ENCODE assay signal across 8 cellular contexts in the genomic region with DNA sequence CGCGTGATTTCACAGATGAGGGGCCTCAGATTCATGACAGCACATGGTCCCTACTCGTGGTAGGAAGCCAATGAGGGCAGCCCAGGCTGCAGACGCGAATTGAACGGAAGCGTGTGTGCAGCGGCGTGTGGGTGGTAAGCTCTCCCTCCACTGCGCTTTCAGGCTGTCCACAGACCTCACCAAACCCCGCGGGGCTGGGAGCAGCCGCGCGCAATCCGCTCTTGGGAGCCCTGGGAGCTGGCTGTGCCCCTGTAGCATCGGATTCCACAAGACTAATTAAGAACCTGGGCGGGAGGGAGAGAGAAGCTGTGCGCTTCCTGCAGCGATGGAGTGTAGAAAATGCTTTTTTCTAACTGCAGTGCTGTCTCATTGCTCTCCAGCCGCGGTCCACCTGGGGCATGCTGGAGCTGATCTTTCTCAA.
DNase-seq lines count a peak whose midpoint lies in the region; ATAC-seq, FAIRE-seq and TF ChIP-seq lines count a peak whose summit lies in the region.
"Had no signal": no experiment of that assay in that cellular context is flagged by ENCODE, and none has a peak within 500 bp of the region (broad histone marks: within the 10 kb centered on the region; RNA-seq: fewer than 3 reads in every experiment).

No MANE protein-coding gene starts in this region.

- FAIRE-seq in GM12892 (lab: Jason Lieb, UNC), result no peak

- H3K4me3 ChIP-seq in psoas muscle, result peak overlapping the region; percentile 8
- H3K4me3 ChIP-seq: lung had no signal

- H3K27ac ChIP-seq in psoas muscle, result no peak overlapping the region

- H3K27ac Mint-ChIP-seq in WTC11, result no peak overlapping the region

- CTCF ChIA-PET in WTC11 (lab: Charles Lee), result interaction anchor here (0.9 kb wide), 1 partner anchor 127 kb away, joined by 3 read pairs; no protein-coding TSS in a partner anchor

- peaks cover 7% of the 10 kb centered on the region for H3K9me3 Mint-ChIP-seq in WTC11

- POLR2A ChIA-PET in WTC11 (lab: Charles Lee), result interaction anchor here (1.0 to 1.3 kb wide), 2 partner anchors 133 to 135 kb away, joined by 3 to 5 read pairs; a partner anchor contains a TSS

- peaks cover 25% of the 10 kb centered on the region for H3K27me3 Mint-ChIP-seq in WTC11 (ENCODE audit: low read depth)

- H3K4me1 ChIP-seq in psoas muscle, result no peaks in the 10 kb centered on the region

- in situ Hi-C loops in GM13977 (cut with MboI; ENCODE audit: low pct_unique_long_range_greater_than_20kb, low sequenced_read_pairs, unreplicated experiment), result no loop called here

- H3K36me3 Mint-ChIP-seq in WTC11, result 0 out of 2 replicates have a peak, but pooled peaks cover 2% of the 10 kb centered on the region

- TF ChIP-seq CTCF in GM13977 (IDR thresholded peaks at IDR 0.05; ENCODE audit: extremely low read depth, insufficient read depth, missing control alignments) (no peak), WTC11 (IDR thresholded peaks at IDR 0.05) (no peak), psoas muscle (IDR thresholded peaks at IDR 0.05) (no peak)

- TF ChIP-seq POLR2A in GM12892 (IDR thresholded peaks at IDR 0.05; ENCODE audit: low read depth, low read length), result no peak

- H3K9me3 ChIP-seq in psoas muscle, result no peaks in the 10 kb centered on the region

- H3K4me1 Mint-ChIP-seq in WTC11, result peaks cover 19% of the 10 kb centered on the region

- peak overlapping the region; percentile 50 for H3K4me3 Mint-ChIP-seq in WTC11

- WGBS in psoas muscle, 3 donors, result 14 to 17% (median 16%) methylated on average over 22 of the region's 22 CpGs

- no peaks in the 10 kb centered on the region for H3K36me3 ChIP-seq in psoas muscle (ENCODE audit: insufficient read depth in 1 of 2, low read depth in 1 of 2)

- ATAC-seq in WTC11, result peak; percentile 78
- ATAC-seq in left cardiac atrium, result peak; percentile 44 to 86
- no peak for ATAC-seq in psoas muscle

- peaks cover 0 to 8% (median 3%) of the 10 kb centered on the region in 3 donors for H3K27me3 ChIP-seq in psoas muscle (ENCODE audit: insufficient read depth in 3 of 3, low read length in 2 of 3)

- intact Hi-C loops in left cardiac atrium (cut with DNase I) (no loop called here), psoas muscle (cut with DNase I) (no loop called here)

- DNase-seq in GM13977 (ENCODE audit: low spot score), result peak; percentile 21
- peak; percentile 26 for DNase-seq in WTC11 (ENCODE audit: low spot score)
- DNase-seq in left cardiac atrium, result no peak
- no peak for DNase-seq in psoas muscle
- DNase-seq in AG08395 (ENCODE audit: low spot score), result no peak
- no peak for DNase-seq in NCI-H774 (lab: John Stamatoyannopoulos, UW)
- no peak for DNase-seq in GM12892 (ENCODE audit: insufficient read length)

TF ChIP-seq in WTC11, 78 proteins besides CTCF, POLR2A, EP300 and RAD21:
- TF ChIP-seq, protein P1, sequence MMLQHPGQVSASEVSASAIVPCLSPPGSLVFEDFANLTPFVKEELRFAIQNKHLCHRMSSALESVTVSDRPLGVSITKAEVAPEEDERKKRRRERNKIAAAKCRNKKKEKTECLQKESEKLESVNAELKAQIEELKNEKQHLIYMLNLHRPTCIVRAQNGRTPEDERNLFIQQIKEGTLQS (CRISPR knock-in tag; conservative IDR thresholded peaks at IDR 0.05), result no peak
- TF ChIP-seq SOX15 (CRISPR knock-in tag; IDR thresholded peaks at IDR 0.05) (no peak), KAT7 (CRISPR knock-in tag; IDR thresholded peaks at IDR 0.05; ENCODE audit: borderline replicate concordance) (no peak), NR2C2 (CRISPR knock-in tag; IDR thresholded peaks at IDR 0.05) (no peak), FOXK1 (CRISPR knock-in tag; IDR thresholded peaks at IDR 0.05) (no peak)
- TF ChIP-seq, protein P2, sequence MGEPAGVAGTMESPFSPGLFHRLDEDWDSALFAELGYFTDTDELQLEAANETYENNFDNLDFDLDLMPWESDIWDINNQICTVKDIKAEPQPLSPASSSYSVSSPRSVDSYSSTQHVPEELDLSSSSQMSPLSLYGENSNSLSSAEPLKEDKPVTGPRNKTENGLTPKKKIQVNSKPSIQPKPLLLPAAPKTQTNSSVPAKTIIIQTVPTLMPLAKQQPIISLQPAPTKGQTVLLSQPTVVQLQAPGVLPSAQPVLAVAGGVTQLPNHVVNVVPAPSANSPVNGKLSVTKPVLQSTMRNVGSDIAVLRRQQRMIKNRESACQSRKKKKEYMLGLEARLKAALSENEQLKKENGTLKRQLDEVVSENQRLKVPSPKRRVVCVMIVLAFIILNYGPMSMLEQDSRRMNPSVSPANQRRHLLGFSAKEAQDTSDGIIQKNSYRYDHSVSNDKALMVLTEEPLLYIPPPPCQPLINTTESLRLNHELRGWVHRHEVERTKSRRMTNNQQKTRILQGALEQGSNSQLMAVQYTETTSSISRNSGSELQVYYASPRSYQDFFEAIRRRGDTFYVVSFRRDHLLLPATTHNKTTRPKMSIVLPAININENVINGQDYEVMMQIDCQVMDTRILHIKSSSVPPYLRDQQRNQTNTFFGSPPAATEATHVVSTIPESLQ (CRISPR knock-in tag; IDR thresholded peaks at IDR 0.05), result no peak
- TF ChIP-seq, protein P3, sequence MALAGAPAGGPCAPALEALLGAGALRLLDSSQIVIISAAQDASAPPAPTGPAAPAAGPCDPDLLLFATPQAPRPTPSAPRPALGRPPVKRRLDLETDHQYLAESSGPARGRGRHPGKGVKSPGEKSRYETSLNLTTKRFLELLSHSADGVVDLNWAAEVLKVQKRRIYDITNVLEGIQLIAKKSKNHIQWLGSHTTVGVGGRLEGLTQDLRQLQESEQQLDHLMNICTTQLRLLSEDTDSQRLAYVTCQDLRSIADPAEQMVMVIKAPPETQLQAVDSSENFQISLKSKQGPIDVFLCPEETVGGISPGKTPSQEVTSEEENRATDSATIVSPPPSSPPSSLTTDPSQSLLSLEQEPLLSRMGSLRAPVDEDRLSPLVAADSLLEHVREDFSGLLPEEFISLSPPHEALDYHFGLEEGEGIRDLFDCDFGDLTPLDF (CRISPR knock-in tag; IDR thresholded peaks at IDR 0.05), result no peak
- TF ChIP-seq, protein P4, sequence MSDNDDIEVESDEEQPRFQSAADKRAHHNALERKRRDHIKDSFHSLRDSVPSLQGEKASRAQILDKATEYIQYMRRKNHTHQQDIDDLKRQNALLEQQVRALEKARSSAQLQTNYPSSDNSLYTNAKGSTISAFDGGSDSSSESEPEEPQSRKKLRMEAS (CRISPR knock-in tag; IDR thresholded peaks at IDR 0.05), result peak; percentile 46; the same call in 1 of the 2 replicates

Comparison
In these comparisons a context has a peak if more than half of its experiments do, and no peak if none do; other contexts are left out.
1. DNase-seq: peak in GM13977 (single experiment) and WTC11 (single experiment); none in left cardiac atrium (single experiment), psoas muscle (0 of 2), AG08395 (single experiment), NCI-H774 (single experiment) and GM12892 (single experiment).
2. ATAC-seq: peak in WTC11 (single experiment) and left cardiac atrium (2 of 2); none in psoas muscle (0 of 4).